ENCODE assay signal across 1 cellular context in the genomic region with DNA sequence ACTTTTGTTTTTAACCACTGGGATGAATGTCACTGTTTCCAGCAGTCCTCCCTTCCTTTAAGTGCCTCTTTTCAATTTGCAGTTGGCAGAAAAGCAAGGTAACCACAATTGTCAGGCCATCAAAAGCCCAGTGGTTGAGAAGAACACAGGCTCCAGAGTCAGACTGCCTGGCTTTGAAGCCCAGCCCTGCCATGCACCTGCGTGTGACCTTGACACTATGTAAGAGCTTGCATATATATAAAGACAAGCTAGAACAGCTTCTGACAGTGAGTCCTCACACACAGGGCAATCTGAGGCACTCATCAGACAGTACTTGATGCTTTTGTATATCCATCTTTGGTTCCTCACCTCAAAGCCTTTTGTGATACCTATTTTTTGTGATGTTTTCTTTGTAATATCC.
TF ChIP-seq lines count a peak whose summit lies in the region.

No MANE protein-coding gene starts in this region.

TF ChIP-seq in IMR-90, 13 proteins besides CTCF, POLR2A, EP300 and RAD21 (continued from another document):
- TF ChIP-seq CHD1 (IDR thresholded peaks at IDR 0.05; ENCODE audit: low read depth, low read length) (no peak), MAFK (IDR thresholded peaks at IDR 0.05; ENCODE audit: low read depth, low read length) (no peak)
TF ChIP-seq in IMR-90: peak in this region for 0.
